ENCODE assay signal across 8 cellular contexts in genomic region chr17:68399638-68400403, GRCh38. TPM values are rescaled to one million over a fixed set of nuclear protein-coding genes. Genes with fewer than 3 reads are reported as not detected.
DNase-seq lines count a peak whose midpoint lies in the region.

No MANE protein-coding gene starts in this region.

- H3K36me3 Mint-ChIP-seq in activated T-helper 2 cell treated with anti-CD3 and anti-CD28 coated beads, Interferon-gamma antibody, Interleukin-2, Interleukin-4, amounts not matched to agents 10 μg/mL and 5 μg/mL and 100 μg/mL, durations not matched to agents 14 hours and 24 hours and 36 hours (ENCODE audit: low read depth), result peaks cover 48% of the 10 kb centered on the region

- no peaks in the 10 kb centered on the region for H3K27me3 Mint-ChIP-seq in activated T-helper 2 cell treated with anti-CD3 and anti-CD28 coated beads, Interferon-gamma antibody, Interleukin-2, Interleukin-4, amounts not matched to agents 10 μg/mL and 5 μg/mL and 100 μg/mL, durations not matched to agents 14 hours and 24 hours and 36 hours (ENCODE audit: low read depth)

- peaks cover 31% of the 10 kb centered on the region for H3K4me1 Mint-ChIP-seq in activated T-helper 2 cell treated with anti-CD3 and anti-CD28 coated beads, Interferon-gamma antibody, Interleukin-2, Interleukin-4, amounts not matched to agents 10 μg/mL and 5 μg/mL and 100 μg/mL, durations not matched to agents 14 hours and 24 hours and 36 hours (ENCODE audit: low read depth)

- peaks cover 15% of the 10 kb centered on the region for H3K9me3 Mint-ChIP-seq in activated T-helper 2 cell treated with anti-CD3 and anti-CD28 coated beads, Interferon-gamma antibody, Interleukin-2, Interleukin-4, amounts not matched to agents 10 μg/mL and 5 μg/mL and 100 μg/mL, durations not matched to agents 14 hours and 24 hours and 36 hours

- H3K4me3 Mint-ChIP-seq in activated T-helper 2 cell treated with anti-CD3 and anti-CD28 coated beads, Interferon-gamma antibody, Interleukin-2, Interleukin-4, amounts not matched to agents 10 μg/mL and 5 μg/mL and 100 μg/mL, durations not matched to agents 14 hours and 24 hours and 36 hours (ENCODE audit: low read depth), result no peak overlapping the region

- intact Hi-C loops in activated T-helper 2 cell treated with anti-CD3 and anti-CD28 coated beads, Interferon-gamma antibody, Interleukin-2, Interleukin-4, amounts not matched to agents 10 μg/mL and 5 μg/mL and 100 μg/mL, durations not matched to agents 14 hours and 24 hours and 36 hours (cut with micrococcal nuclease), result loop anchor here (1.0 to 5.0 kb wide), 6 partner anchors 36 to 137 kb away; partner anchors contain the start of genes ARSG and SLC16A6

- H3K27ac Mint-ChIP-seq in activated T-helper 2 cell treated with anti-CD3 and anti-CD28 coated beads, Interferon-gamma antibody, Interleukin-2, Interleukin-4, amounts not matched to agents 10 μg/mL and 5 μg/mL and 100 μg/mL, durations not matched to agents 14 hours and 24 hours and 36 hours, result peak overlapping the region; percentile 79

- peak; percentile 54 for DNase-seq in activated naive CD4-positive, alpha-beta T cell treated with Interleukin-2 at 50 U/mL for 16 hours
- no peak for DNase-seq in activated naive CD4-positive, alpha-beta T cell (lab: John Stamatoyannopoulos, UW)
- DNase-seq in activated T-helper 2 cell treated with anti-CD3 and anti-CD28 coated beads, Interferon-gamma antibody, Interleukin-2, Interleukin-4, amounts not matched to agents 10 μg/mL and 5 μg/mL and 100 μg/mL, durations not matched to agents 14 hours and 24 hours and 36 hours (ENCODE audit: low spot score), result no peak
- DNase-seq in left kidney (ENCODE audit: low read depth, low spot score) (peak; percentile 58), ureter (ENCODE audit: low spot score) (peak; percentile 35), hepatic stellate cell (ENCODE audit: low spot score) (no peak), NCI-H524 treated with DMSO at 0.1 percent for 48 hours (lab: John Stamatoyannopoulos, UW) (no peak), hypothalamus (lab: John Stamatoyannopoulos, UW) (no peak)

RNA-seq across cellular contexts. Expression of gene WIPI1, which starts 57.5 kb away (rescaled TPM):
- total RNA-seq in activated T-helper 2 cell treated with anti-CD3 and anti-CD28 coated beads, Interferon-gamma antibody, Interleukin-2, Interleukin-4, amounts not matched to agents 10 μg/mL and 5 μg/mL and 100 μg/mL, durations not matched to agents 14 hours and 24 hours and 36 hours, result 14.0 and 15.7 TPM in 2 replicates
- total RNA-seq in ureter, result 43.6 TPM

Comparison
In these comparisons a context has a peak if more than half of its experiments do, and no peak if none do; other contexts are left out.
1. DNase-seq: peak in activated naive CD4-positive, alpha-beta T cell treated with Interleukin-2 at 50 U/mL for 16 hours (single experiment), left kidney (single experiment) and ureter (single experiment); none in activated naive CD4-positive, alpha-beta T cell (0 of 4), activated T-helper 2 cell treated with anti-CD3 and anti-CD28 coated beads, Interferon-gamma antibody, Interleukin-2, Interleukin-4, amounts not matched to agents 10 μg/mL and 5 μg/mL and 100 μg/mL, durations not matched to agents 14 hours and 24 hours and 36 hours (single experiment), hepatic stellate cell (single experiment), NCI-H524 treated with DMSO at 0.1 percent for 48 hours (single experiment) and hypothalamus (0 of 51).